ENCODE assay signal across 8 cellular contexts in genomic region chr11:47566166-47566546, GRCh38. TPM values are rescaled to one million over a fixed set of nuclear protein-coding genes. Genes with fewer than 3 reads are reported as not detected.
A peak's percentile ranks its signal among the peaks of the same experiment; 100 is the strongest.
DNase-seq lines count a peak whose midpoint lies in the region; ATAC-seq, FAIRE-seq and TF ChIP-seq lines count a peak whose summit lies in the region.

No MANE protein-coding gene starts in this region.

- peak overlapping the region; percentile 78; the same call in 1 of the 2 replicates for H2BK5ac ChIP-seq in H1 (ENCODE audit: low read depth, low read length)

- no peak for TF ChIP-seq EP300 in H1 (IDR thresholded peaks at IDR 0.05; ENCODE audit: borderline replicate concordance in 1 of 2, low read depth in 2 of 2, low read length in 2 of 2)

- peak overlapping the region; percentile 90 to 96 (median 94) for H3K9ac ChIP-seq in H1 (replicated peaks in 1 of 4; ENCODE audit: extremely low read depth in 1 of 4, low read depth in 3 of 4, low read length in 3 of 4)

- H2BK12ac ChIP-seq in H1 (ENCODE audit: low read depth, low read length) = 0 out of 2 replicates have a peak overlapping the region, but pooled peaks have one; percentile 60

- H2AK5ac ChIP-seq in H1 (ENCODE audit: low read depth, low read length) = no peak overlapping the region

- peaks cover 3% of the 10 kb centered on the region; the same call in 1 of the 2 replicates for H3K79me1 ChIP-seq in H1 (ENCODE audit: low read depth, low read length)

- WGBS in H1 (ENCODE audit: extremely low coverage in 1 of 2, insufficient coverage in 1 of 2, insufficient read length in 1 of 2, insufficient replicate concordance in 2 of 2, low coverage in 1 of 2, low lambda C conversion rate in 2 of 2, missing lambda C conversion rate in 1 of 2), 2 experiments = 25% methylated on average over 16 of the region's 16 CpGs; no CpG with 5 or more reads in 1 of the 2 experiments

- peak; percentile 46 for DNase-seq in NB4 (ENCODE audit: low read depth)
- no peak for DNase-seq in H1 (ENCODE audit: low read depth in 1 of 2, low spot score in 2 of 2)
- DNase-seq in nephron progenitor cell = no peak
- no peak for DNase-seq in NCI-H1105 (lab: John Stamatoyannopoulos, UW)
- DNase-seq in inferior parietal cortex (ENCODE audit: extremely low spot score) = no peak
- no peak for DNase-seq in cortex of kidney (lab: John Stamatoyannopoulos, UW)

- no peak overlapping the region for H2AFZ ChIP-seq in H1 (ENCODE audit: low read length)

- H3K56ac ChIP-seq in H1 (replicated peaks; ENCODE audit: insufficient read length, low read depth, low read length) = no peak overlapping the region

- H3K27me3 Mint-ChIP-seq in nephron progenitor cell (ENCODE audit: low read depth, poor library complexity) = no peaks in the 10 kb centered on the region

- H2BK20ac ChIP-seq in H1 (ENCODE audit: low read length) = no peak overlapping the region

- peaks cover 0 to 4% of the 10 kb centered on the region in 2 experiments for H4K20me1 ChIP-seq in H1 (replicated peaks in 1 of 2; ENCODE audit: control insufficient read depth in 1 of 2, insufficient read depth in 2 of 2, low read length in 2 of 2)

- H3K18ac ChIP-seq in H1 (ENCODE audit: extremely low read depth, low read length) = peak overlapping the region; percentile 97

- H3K27ac Mint-ChIP-seq in nephron progenitor cell = no peak overlapping the region

- no peak overlapping the region for H2BK120ac ChIP-seq in H1 (replicated peaks; ENCODE audit: low read depth, low read length)

- no peaks in the 10 kb centered on the region for H3K9me3 Mint-ChIP-seq in nephron progenitor cell

- peak overlapping the region; percentile 84; the same call in 1 of the 2 replicates for H4K8ac ChIP-seq in H1 (ENCODE audit: extremely low read depth, insufficient read depth, low read length)

- H3K27ac ChIP-seq in H1 (ENCODE audit: low read depth, low read length) = peak overlapping the region; percentile 53; the same call in 1 of the 2 replicates

- no peaks in the 10 kb centered on the region for H3K9me3 ChIP-seq in H1 (ENCODE audit: insufficient read depth in 2 of 2, low read depth in 1 of 2, low read length in 1 of 2)

- no peak for TF ChIP-seq RAD21 in H1 (IDR thresholded peaks at IDR 0.05 in 1 of 2, conservative IDR thresholded peaks at IDR 0.05 in 1 of 2; ENCODE audit: low read depth in 2 of 2, low read length in 2 of 2)

- H3K4ac ChIP-seq in H1 (replicated peaks; ENCODE audit: insufficient read length, low read depth, low read length) = no peak overlapping the region

- H3K36me3 ChIP-seq in H1 (ENCODE audit: control insufficient read depth in 2 of 4, insufficient read depth in 4 of 4, low read length in 3 of 4) = peaks cover 0 to 11% (median 2%) of the 10 kb centered on the region in 4 experiments; a peak in 3 of 8 replicates

- H3K4me3 ChIP-seq in NB4 (ENCODE audit: low read depth, low read length) (peak overlapping the region; percentile 88), H1 (ENCODE audit: extremely low read depth in 1 of 4, insufficient read depth in 2 of 4, low read depth in 3 of 4, low read length in 4 of 4) (peak overlapping the region; percentile 44 to 96 (median 95))

- H4K91ac ChIP-seq in H1 (replicated peaks; ENCODE audit: insufficient read length, low read length) = peak overlapping the region; percentile 8

- peaks cover 0 to 13% of the 10 kb centered on the region in 2 experiments; a peak in 2 of 4 replicates for H3K79me2 ChIP-seq in H1 (ENCODE audit: control insufficient read depth in 1 of 2, insufficient read depth in 2 of 2, low read length in 2 of 2)

- no peak overlapping the region for H2BK15ac ChIP-seq in H1 (ENCODE audit: low read length)

- no peaks in the 10 kb centered on the region for H3K27me3 ChIP-seq in H1 (replicated peaks in 1 of 4; ENCODE audit: control insufficient read depth in 3 of 4, extremely low read depth in 1 of 4, insufficient read depth in 3 of 4, low read length in 3 of 4)

- H3K4me2 ChIP-seq in H1 (ENCODE audit: insufficient read depth in 1 of 2, low read depth in 2 of 2, low read length in 2 of 2) = peak overlapping the region; percentile 60 to 77

- peak overlapping the region; percentile 85 for H3K4me3 Mint-ChIP-seq in nephron progenitor cell

- H4K5ac ChIP-seq in H1 (ENCODE audit: insufficient read length, low read depth, low read length) = no peak overlapping the region

- no peak for TF ChIP-seq CTCF in NB4 (IDR thresholded peaks at IDR 0.05; ENCODE audit: low read depth, low read length)
- no peak for TF ChIP-seq CTCF in H1 (IDR thresholded peaks at IDR 0.05; ENCODE audit: control extremely low read depth in 1 of 3, insufficient read depth in 1 of 3, low read depth in 1 of 3, low read length in 3 of 3)
- TF ChIP-seq CTCF in nephron progenitor cell (IDR thresholded peaks at IDR 0.05) = no peak

- no peak for TF ChIP-seq POLR2A in NB4 (IDR thresholded peaks at IDR 0.05; ENCODE audit: extremely low read depth, insufficient read length)
- no peak for TF ChIP-seq POLR2A in H1 (IDR thresholded peaks at IDR 0.05; ENCODE audit: control extremely low read depth in 1 of 2, low read depth in 2 of 2, low read length in 2 of 2)

- H3K4me1 ChIP-seq in H1 (replicated peaks in 1 of 4; ENCODE audit: control insufficient read depth in 3 of 4, insufficient read depth in 4 of 4, low read length in 3 of 4) = peaks cover 0 to 3% (median 1%) of the 10 kb centered on the region in 4 experiments; a peak in 1 of 7 replicates

- FAIRE-seq in H1 (lab: Jason Lieb, UNC) = no peak

- CTCF ChIA-PET in H1 (lab: Charles Lee; ENCODE audit: partially characterized antibody) = interaction anchor here (0.6 to 1.0 kb wide), 6 partner anchors 10 to 896 kb away, joined by 3 to 6 read pairs (median 4); partner anchors contain the start of gene CELF1

- no peak overlapping the region for H3K23ac ChIP-seq in H1 (ENCODE audit: insufficient read length)

- peaks cover 9% of the 10 kb centered on the region for H3K36me3 Mint-ChIP-seq in nephron progenitor cell (ENCODE audit: low read depth)

- ATAC-seq in GM18907 (IDR thresholded peaks at IDR 0.05; ENCODE audit: unreplicated experiment) = peak; percentile 6
- ATAC-seq in HG03108 (IDR thresholded peaks at IDR 0.05; ENCODE audit: unreplicated experiment) = no peak

- H3K14ac ChIP-seq in H1 (ENCODE audit: insufficient read length) = no peak overlapping the region

- H3K4me1 Mint-ChIP-seq in nephron progenitor cell = peaks cover 14% of the 10 kb centered on the region

- POLR2A ChIA-PET in H1 (lab: Charles Lee; ENCODE audit: partially characterized antibody) = interaction anchor here (0.6 to 6.6 kb wide), 16 partner anchors 8 to 80 kb away, joined by 3 to 83 read pairs (median 6); partner anchors contain the start of genes C1QTNF4, CELF1, FAM180B and KBTBD4

- peaks cover 3% of the 10 kb centered on the region; the same call in 1 of the 2 replicates for H3K23me2 ChIP-seq in H1 (ENCODE audit: low read depth, low read length)

RNA-seq across cellular contexts. Expression of gene PTPMT1, which starts 0.8 kb away (rescaled TPM):
- 44.8 and 48.4 TPM in 2 replicates for total RNA-seq in H1 (2021; fragmentation: NEBNext Ultra II Directional; extraction: Animal tissue kit (Norgen Biotek cat#: 25700))
- 105 TPM in 2 replicates for polyA plus RNA-seq in H1 (2011; rRNA removed)
- polyA plus RNA-seq in H1 (2011; cell fraction: cytosol; rRNA removed) = 108 TPM
- polyA plus RNA-seq in H1 (2011; cell fraction: nucleus; rRNA removed) = 64.6 TPM
- 52.6 to 82.7 TPM (median 70.7 TPM) in 4 replicates for polyA plus RNA-seq in H1 (2012, experiment 1 of 2)
- polyA plus RNA-seq in H1 (2012, experiment 2 of 2) = 54.0 TPM
- 58.8 TPM for polyA plus RNA-seq in H1 (2013, experiment 1 of 2)
- 68.4 TPM for polyA plus RNA-seq in H1 (2013, experiment 2 of 2)
- 30.8 TPM in 2 replicates for polyA minus RNA-seq in H1 (2011; rRNA and poly(A)+ RNA removed)
- 26.8 TPM for polyA minus RNA-seq in H1 (2011; cell fraction: cytosol; rRNA and poly(A)+ RNA removed)
- polyA minus RNA-seq in H1 (2011; cell fraction: nucleus; rRNA and poly(A)+ RNA removed) = 32.4 TPM

RNA-seq across cellular contexts. Expression of gene KBTBD4, which starts 12.6 kb away (rescaled TPM):
- 12.0 and 14.0 TPM in 2 replicates for total RNA-seq in H1 (2021; fragmentation: NEBNext Ultra II Directional; extraction: Animal tissue kit (Norgen Biotek cat#: 25700))
- polyA plus RNA-seq in H1 (2011; rRNA removed) = 15.8 and 19.5 TPM in 2 replicates
- polyA plus RNA-seq in H1 (2011; cell fraction: cytosol; rRNA removed) = 16.5 TPM
- 13.0 TPM for polyA plus RNA-seq in H1 (2011; cell fraction: nucleus; rRNA removed)
- polyA plus RNA-seq in H1 (2012, experiment 1 of 2) = 17.3 to 20.9 TPM (median 18.4 TPM) in 4 replicates
- polyA plus RNA-seq in H1 (2012, experiment 2 of 2) = 16.9 TPM
- polyA plus RNA-seq in H1 (2013, experiment 1 of 2) = 6.7 TPM
- 6.3 TPM for polyA plus RNA-seq in H1 (2013, experiment 2 of 2)
- 31.4 and 31.8 TPM in 2 replicates for polyA minus RNA-seq in H1 (2011; rRNA and poly(A)+ RNA removed)
- polyA minus RNA-seq in H1 (2011; cell fraction: cytosol; rRNA and poly(A)+ RNA removed) = 9.2 TPM
- 11.4 TPM for polyA minus RNA-seq in H1 (2011; cell fraction: nucleus; rRNA and poly(A)+ RNA removed)

RNA-seq across cellular contexts. Expression of gene NDUFS3, which starts 12.7 kb away (rescaled TPM):
- 135 and 136 TPM in 2 replicates for total RNA-seq in H1 (2021; fragmentation: NEBNext Ultra II Directional; extraction: Animal tissue kit (Norgen Biotek cat#: 25700))
- polyA plus RNA-seq in H1 (2011; rRNA removed) = 201 and 241 TPM in 2 replicates
- polyA plus RNA-seq in H1 (2011; cell fraction: cytosol; rRNA removed) = 379 TPM
- polyA plus RNA-seq in H1 (2011; cell fraction: nucleus; rRNA removed) = 109 TPM
- polyA plus RNA-seq in H1 (2012, experiment 1 of 2) = 129 to 161 TPM (median 145 TPM) in 4 replicates
- 125 TPM for polyA plus RNA-seq in H1 (2012, experiment 2 of 2)
- polyA plus RNA-seq in H1 (2013, experiment 1 of 2) = 112 TPM
- 113 TPM for polyA plus RNA-seq in H1 (2013, experiment 2 of 2)
- polyA minus RNA-seq in H1 (2011; rRNA and poly(A)+ RNA removed) = 133 and 176 TPM in 2 replicates
- polyA minus RNA-seq in H1 (2011; cell fraction: cytosol; rRNA and poly(A)+ RNA removed) = 34.5 TPM
- 58.6 TPM for polyA minus RNA-seq in H1 (2011; cell fraction: nucleus; rRNA and poly(A)+ RNA removed)

RNA-seq across cellular contexts. Expression of gene CELF1, which starts 13.2 kb away (rescaled TPM):
- total RNA-seq in H1 (2021; fragmentation: NEBNext Ultra II Directional; extraction: Animal tissue kit (Norgen Biotek cat#: 25700)) = 194 and 197 TPM in 2 replicates
- 114 and 131 TPM in 2 replicates for polyA plus RNA-seq in H1 (2011; rRNA removed)
- polyA plus RNA-seq in H1 (2011; cell fraction: cytosol; rRNA removed) = 135 TPM
- 213 TPM for polyA plus RNA-seq in H1 (2011; cell fraction: nucleus; rRNA removed)
- 82.0 to 123 TPM (median 102 TPM) in 4 replicates for polyA plus RNA-seq in H1 (2012, experiment 1 of 2)
- 25.4 TPM for polyA plus RNA-seq in H1 (2012, experiment 2 of 2)
- 111 TPM for polyA plus RNA-seq in H1 (2013, experiment 1 of 2)
- 108 TPM for polyA plus RNA-seq in H1 (2013, experiment 2 of 2)
- 334 and 403 TPM in 2 replicates for polyA minus RNA-seq in H1 (2011; rRNA and poly(A)+ RNA removed)
- 111 TPM for polyA minus RNA-seq in H1 (2011; cell fraction: cytosol; rRNA and poly(A)+ RNA removed)
- 192 TPM for polyA minus RNA-seq in H1 (2011; cell fraction: nucleus; rRNA and poly(A)+ RNA removed)

RNA-seq across cellular contexts. Expression of gene FAM180B, which starts 20.3 kb away (rescaled TPM):
- not detected in 2 replicates for total RNA-seq in H1 (2021; fragmentation: NEBNext Ultra II Directional; extraction: Animal tissue kit (Norgen Biotek cat#: 25700))
- polyA plus RNA-seq in H1 (2011; rRNA removed) = 0.09 TPM in 1 of 2 replicates, not detected in the other
- polyA plus RNA-seq in H1 (2011; cell fraction: cytosol; rRNA removed) = 0.05 TPM
- polyA plus RNA-seq in H1 (2011; cell fraction: nucleus; rRNA removed) = 0.19 TPM
- polyA plus RNA-seq in H1 (2012, experiment 1 of 2) = 0.15 to 0.25 TPM in 2 of 4 replicates, not detected in the others
- polyA plus RNA-seq in H1 (2012, experiment 2 of 2) = not detected
- polyA plus RNA-seq in H1 (2013, experiment 1 of 2) = 0.04 TPM
- polyA plus RNA-seq in H1 (2013, experiment 2 of 2) = 0.04 TPM
- 0.22 TPM in 1 of 2 replicates, not detected in the other for polyA minus RNA-seq in H1 (2011; rRNA and poly(A)+ RNA removed)
- polyA minus RNA-seq in H1 (2011; cell fraction: cytosol; rRNA and poly(A)+ RNA removed) = not detected
- polyA minus RNA-seq in H1 (2011; cell fraction: nucleus; rRNA and poly(A)+ RNA removed) = not detected
